Comparison of ENCODE assay signal across 16 cellular contexts in genomic region chr9:126886194-126886830, GRCh38.
"Had no signal": no experiment of that assay in that cellular context is flagged by ENCODE, and none has a peak within 500 bp of the region (broad histone marks: within the 10 kb centered on the region; RNA-seq: fewer than 3 reads in every experiment).

No MANE protein-coding gene starts in this region.

- H3K27ac ChIP-seq: ascending aorta, colonic mucosa, epithelial cell of prostate, gastroesophageal sphincter, ovary, skin epidermis, stomach, thoracic aorta had no signal

- H3K9me3 ChIP-seq: ascending aorta, colonic mucosa, gastroesophageal sphincter, ovary, stomach, thoracic aorta had no signal

- DNase-seq: activated CD8-positive, alpha-beta memory T cell treated with anti-CD3 and anti-CD28 coated beads, Interleukin-2, amount 10 ng/mL, durations not matched to agents 7 days and 5 days; activated gamma-delta T cell; activated naive CD8-positive, alpha-beta T cell treated with anti-CD3 and anti-CD28 coated beads, Interleukin-2, amount 50 U/mL, for 24 hours; activated T-cell treated with anti-CD3 and anti-CD28 coated beads, Interleukin-2, amount 50 U/mL, for 48 hours; colonic mucosa; effector CD8-positive, alpha-beta T cell; hippocampal formation; mammary epithelial cell; ovary; stomach; T-helper 17 cell had no signal

- H3K27me3 ChIP-seq: ascending aorta, colonic mucosa, gastroesophageal sphincter, ovary, stomach had no signal

- H3K36me3 ChIP-seq: colonic mucosa, ovary had no signal

- H3K4me3 ChIP-seq: ascending aorta, colonic mucosa, gastroesophageal sphincter, ovary, skin epidermis, stomach, thoracic aorta had no signal

- H3K4me1 ChIP-seq: colonic mucosa, stomach had no signal
